In the genomic region with DNA sequence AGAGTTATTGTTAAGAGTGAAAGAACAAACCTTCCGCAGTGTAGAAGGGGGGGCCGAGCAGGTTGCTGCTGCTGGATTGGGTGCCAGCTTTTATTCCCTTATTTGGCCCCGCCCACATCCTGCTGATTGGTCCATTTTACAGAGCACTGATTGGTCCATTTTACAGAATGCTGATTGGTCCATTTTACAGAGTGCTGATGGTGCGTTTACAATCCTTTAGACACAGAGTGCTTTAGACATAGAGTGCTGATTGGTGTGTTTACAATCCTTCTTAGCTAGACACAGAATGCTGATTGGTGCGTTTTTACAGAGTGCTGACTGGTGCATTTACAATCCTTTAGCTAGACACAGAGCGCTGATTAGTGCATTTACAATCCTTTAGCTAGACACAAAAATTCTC, we compare ENCODE assay signal across 8 cellular contexts. TPM values are rescaled to one million over a fixed set of nuclear protein-coding genes. Genes with fewer than 3 reads are reported as not detected.
"Had no signal": no experiment of that assay in that cellular context is flagged by ENCODE, and none has a peak within 500 bp of the region (broad histone marks: within the 10 kb centered on the region; RNA-seq: fewer than 3 reads in every experiment).

No MANE protein-coding gene starts in this region.

RNA-seq across cellular contexts. Expression of gene PDCL2, which starts 40.1 kb away (rescaled TPM):
- total RNA-seq: LHCN-M2, MCF 10A, PC-9, Right ventricle myocardium inferior, RPMI7951, SJCRH30, SK-MEL-5, T-cell had no signal
